10 cellular contexts compared by ENCODE assay signal in the genomic region with DNA sequence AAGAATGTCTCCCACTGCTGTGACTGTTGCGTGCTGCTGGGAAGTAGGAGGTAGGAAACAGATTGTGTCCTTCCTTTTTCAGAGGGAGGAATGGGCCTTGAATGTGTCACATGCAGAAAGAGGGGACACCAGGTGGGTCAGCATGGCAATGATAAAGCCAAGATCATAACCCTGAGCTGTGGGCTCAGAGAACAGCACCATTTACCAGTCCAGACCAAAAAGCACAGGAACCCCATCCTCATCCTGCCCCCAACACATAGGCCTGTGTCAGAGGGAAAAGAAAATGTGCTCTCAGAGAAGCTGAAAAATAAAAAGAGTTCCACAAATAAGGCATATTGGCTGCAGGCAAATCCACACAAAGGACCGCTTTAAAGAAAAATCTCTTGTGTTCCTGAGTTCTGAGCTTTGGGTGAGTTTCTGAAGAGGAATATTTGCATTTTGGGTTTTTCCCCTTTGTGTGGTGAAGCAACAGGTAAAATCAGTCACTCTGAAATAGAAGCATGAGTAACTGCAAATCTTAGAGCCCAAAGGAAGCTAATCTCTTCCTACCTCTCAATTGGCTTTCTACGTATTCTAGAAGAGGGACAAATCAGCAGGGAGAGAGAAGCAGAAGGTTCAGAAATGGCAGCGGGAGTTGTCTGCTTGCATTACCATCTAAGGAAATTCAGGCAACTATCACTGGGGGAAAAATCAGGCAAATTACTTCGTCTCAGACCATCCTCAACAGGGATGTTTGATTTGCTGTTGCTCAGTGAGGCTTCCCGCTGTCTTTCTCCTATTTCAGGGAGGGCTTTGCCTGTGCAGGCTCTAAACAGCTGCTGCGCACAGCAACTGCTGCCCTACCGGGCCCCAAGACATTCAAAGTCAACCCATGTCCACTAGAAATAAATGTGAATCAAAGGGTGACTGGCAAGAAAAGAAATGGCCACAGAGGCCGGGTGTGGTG.
DNase-seq lines count a peak whose midpoint lies in the region; ATAC-seq, FAIRE-seq and TF ChIP-seq lines count a peak whose summit lies in the region.
"Had no signal": no experiment of that assay in that cellular context is flagged by ENCODE, and none has a peak within 500 bp of the region (broad histone marks: within the 10 kb centered on the region; RNA-seq: fewer than 3 reads in every experiment).

No MANE protein-coding gene starts in this region.

- H3K4me1 Mint-ChIP-seq in activated naive CD8-positive, alpha-beta T cell treated with anti-CD3 and anti-CD28 coated beads, Interleukin-2, amount 50 U/mL, for 24 hours, result peaks cover 15% of the 10 kb centered on the region
- H3K4me1 Mint-ChIP-seq in activated CD4-positive, alpha-beta T cell treated with anti-CD3 and anti-CD28 coated beads, Interleukin-2, amount 10 ng/mL, durations not matched to agents 24 days and 14 days, result no peaks in the 10 kb centered on the region

- H3K36me3 Mint-ChIP-seq in activated naive CD8-positive, alpha-beta T cell treated with anti-CD3 and anti-CD28 coated beads, Interleukin-2, amount 50 U/mL, for 24 hours (ENCODE audit: low read depth), result no peaks in the 10 kb centered on the region
- H3K36me3 Mint-ChIP-seq in activated CD4-positive, alpha-beta T cell treated with anti-CD3 and anti-CD28 coated beads, Interleukin-2, amount 10 ng/mL, durations not matched to agents 24 days and 14 days (ENCODE audit: low read depth), result no peaks in the 10 kb centered on the region

- FAIRE-seq in GM12892 (lab: Jason Lieb, UNC), result peak; percentile 98
- FAIRE-seq: K562 had no signal

- TF ChIP-seq POLR2A in GM12892 (IDR thresholded peaks at IDR 0.05; ENCODE audit: low read depth, low read length), result peak; percentile 59; the same call in 1 of the 2 replicates

- ATAC-seq in GM19452 (IDR thresholded peaks at IDR 0.05; ENCODE audit: unreplicated experiment) (peak; percentile 84), HG03060 (IDR thresholded peaks at IDR 0.05; ENCODE audit: low read depth, unreplicated experiment) (peak; percentile 85)
- peak; percentile 36 for ATAC-seq in activated naive CD8-positive, alpha-beta T cell treated with anti-CD3 and anti-CD28 coated beads, Interleukin-2, amount 50 U/mL, for 24 hours
- ATAC-seq: K562 had no signal

- no peaks in the 10 kb centered on the region for H3K9me3 Mint-ChIP-seq in activated naive CD8-positive, alpha-beta T cell treated with anti-CD3 and anti-CD28 coated beads, Interleukin-2, amount 50 U/mL, for 24 hours
- no peaks in the 10 kb centered on the region for H3K9me3 Mint-ChIP-seq in activated CD4-positive, alpha-beta T cell treated with anti-CD3 and anti-CD28 coated beads, Interleukin-2, amount 10 ng/mL, durations not matched to agents 24 days and 14 days

- no peak overlapping the region for H3K4me3 Mint-ChIP-seq in activated naive CD8-positive, alpha-beta T cell treated with anti-CD3 and anti-CD28 coated beads, Interleukin-2, amount 50 U/mL, for 24 hours
- H3K4me3 Mint-ChIP-seq in activated CD4-positive, alpha-beta T cell treated with anti-CD3 and anti-CD28 coated beads, Interleukin-2, amount 10 ng/mL, durations not matched to agents 24 days and 14 days, result no peak overlapping the region

- peak overlapping the region; percentile 39 for H3K27ac Mint-ChIP-seq in activated naive CD8-positive, alpha-beta T cell treated with anti-CD3 and anti-CD28 coated beads, Interleukin-2, amount 50 U/mL, for 24 hours
- H3K27ac Mint-ChIP-seq in activated CD4-positive, alpha-beta T cell treated with anti-CD3 and anti-CD28 coated beads, Interleukin-2, amount 10 ng/mL, durations not matched to agents 24 days and 14 days, result no peak overlapping the region

- H3K27me3 Mint-ChIP-seq in activated naive CD8-positive, alpha-beta T cell treated with anti-CD3 and anti-CD28 coated beads, Interleukin-2, amount 50 U/mL, for 24 hours, result no peaks in the 10 kb centered on the region
- H3K27me3 Mint-ChIP-seq in activated CD4-positive, alpha-beta T cell treated with anti-CD3 and anti-CD28 coated beads, Interleukin-2, amount 10 ng/mL, durations not matched to agents 24 days and 14 days, result no peaks in the 10 kb centered on the region

- intact Hi-C loops in activated CD4-positive, alpha-beta T cell treated with anti-CD3 and anti-CD28 coated beads, Interleukin-2, amount 10 ng/mL, durations not matched to agents 24 days and 14 days (cut with micrococcal nuclease), result no loop called here

- DNase-seq in GM12892 (ENCODE audit: insufficient read length) (no peak), inferior parietal cortex (ENCODE audit: extremely low spot score) (no peak)
- no peak for DNase-seq in activated naive CD8-positive, alpha-beta T cell treated with anti-CD3 and anti-CD28 coated beads, Interleukin-2, amount 50 U/mL, for 24 hours
- no peak for DNase-seq in activated CD4-positive, alpha-beta T cell treated with anti-CD3 and anti-CD28 coated beads, Interleukin-2, amount 10 ng/mL, durations not matched to agents 24 days and 14 days
- no peak for DNase-seq in stimulated activated CD8-positive, alpha-beta memory T cell treated with anti-CD3 and anti-CD28 coated beads, Interleukin-4, amount 100 ng/mL, for 48 hours
- no peak for DNase-seq in activated CD4-positive, CD25-positive, alpha-beta regulatory T cell treated with anti-CD3 and anti-CD28 coated beads, Interleukin-2, amount 50 U/mL, for 72 hours
- DNase-seq: activated naive CD4-positive, alpha-beta T cell treated with Interleukin-2 at 50 U/mL for 16 hours had no signal
